ENCODE assay signal across 1 cellular context in genomic region chr12:6937481-6938352, GRCh38.
TF ChIP-seq lines count a peak whose summit lies in the region.

No MANE protein-coding gene starts in this region.

TF ChIP-seq in HEK293, 187 proteins besides CTCF, POLR2A, EP300 and RAD21 (continued from another document and continues in another):
- TF ChIP-seq ZNF600 (tag by site-specific recombination; IDR thresholded peaks at IDR 0.05), result peak; percentile 99
- no peak for TF ChIP-seq GLIS2 (tag by site-specific recombination; IDR thresholded peaks at IDR 0.05)
- TF ChIP-seq ZNF692 (tag by site-specific recombination; IDR thresholded peaks at IDR 0.05), result peak; percentile 82
- peak; percentile 67; the same call in 1 of the 2 replicates for TF ChIP-seq KLF7 (tag by site-specific recombination; IDR thresholded peaks at IDR 0.05; ENCODE audit: borderline replicate concordance)
- TF ChIP-seq ZNF747 (tag by site-specific recombination; IDR thresholded peaks at IDR 0.05), result no peak
- TF ChIP-seq SALL2 (tag by site-specific recombination; IDR thresholded peaks at IDR 0.05; ENCODE audit: borderline replicate concordance), result no peak
- no peak for TF ChIP-seq ZNF704 (tag by site-specific recombination; IDR thresholded peaks at IDR 0.05)
- TF ChIP-seq ZSCAN30 (tag by site-specific recombination; IDR thresholded peaks at IDR 0.05), result peak; percentile 49; the same call in 1 of the 2 replicates
- TF ChIP-seq ZBTB17 (tag by site-specific recombination; IDR thresholded peaks at IDR 0.05), result peak; percentile 97
- 0 out of 2 replicates have a peak, but pooled peaks have one; percentile 11 for TF ChIP-seq ZSCAN4 (tag by site-specific recombination; IDR thresholded peaks at IDR 0.05)
- no peak for TF ChIP-seq GFI1B (tag by site-specific recombination; IDR thresholded peaks at IDR 0.05)
- TF ChIP-seq ZNF629 (tag by site-specific recombination; IDR thresholded peaks at IDR 0.05), result peak; percentile 98
- peak; percentile 60; the same call in 1 of the 2 replicates for TF ChIP-seq WT1 (tag by site-specific recombination; IDR thresholded peaks at IDR 0.05)
- TF ChIP-seq ZBTB1 (tag by site-specific recombination; IDR thresholded peaks at IDR 0.05), result no peak
- no peak for TF ChIP-seq ZNF670 (tag by site-specific recombination; IDR thresholded peaks at IDR 0.05; ENCODE audit: low read depth)
- no peak for TF ChIP-seq SETDB1 (IDR thresholded peaks at IDR 0.05; ENCODE audit: insufficient read length, low read length)
- TF ChIP-seq ZNF768 (tag by site-specific recombination; IDR thresholded peaks at IDR 0.05), result no peak
- TF ChIP-seq ZNF623 (tag by site-specific recombination; IDR thresholded peaks at IDR 0.05), result no peak
- TF ChIP-seq ZBTB7A (tag by site-specific recombination; IDR thresholded peaks at IDR 0.05; ENCODE audit: low read depth), result peak; percentile 55; the same call in 1 of the 2 replicates
- TF ChIP-seq PRDM1 (tag by site-specific recombination; IDR thresholded peaks at IDR 0.05), result peak; percentile 19; the same call in 1 of the 2 replicates
- peak; percentile 47; the same call in 1 of the 2 replicates for TF ChIP-seq PRDM10 (tag by site-specific recombination; IDR thresholded peaks at IDR 0.05)
- no peak for TF ChIP-seq ZNF626 (tag by site-specific recombination; IDR thresholded peaks at IDR 0.05)
- TF ChIP-seq HOXC10 (CRISPR knock-in tag; IDR thresholded peaks at IDR 0.05), result no peak
- TF ChIP-seq ZSCAN18 (tag by site-specific recombination; IDR thresholded peaks at IDR 0.05), result no peak
- TF ChIP-seq ZNF302 (tag by site-specific recombination; IDR thresholded peaks at IDR 0.05; ENCODE audit: low read depth), result no peak
- peak; percentile 96 for TF ChIP-seq IKZF3 (tag by site-specific recombination; IDR thresholded peaks at IDR 0.05)
- no peak for TF ChIP-seq ZNF214 (tag by site-specific recombination; IDR thresholded peaks at IDR 0.05; ENCODE audit: borderline replicate concordance)
- TF ChIP-seq ZNF274 (IDR thresholded peaks at IDR 0.05; ENCODE audit: low read length), result no peak
- no peak for TF ChIP-seq ZNF274 (tag by site-specific recombination; IDR thresholded peaks at IDR 0.05; ENCODE audit: borderline replicate concordance)
- TF ChIP-seq ZNF776 (tag by site-specific recombination; IDR thresholded peaks at IDR 0.05; ENCODE audit: borderline replicate concordance), result no peak
- TF ChIP-seq ZNF426 (tag by site-specific recombination; IDR thresholded peaks at IDR 0.05), result no peak
- no peak for TF ChIP-seq RBAK (tag by site-specific recombination; IDR thresholded peaks at IDR 0.05)
- no peak for TF ChIP-seq ZNF624 (tag by site-specific recombination; IDR thresholded peaks at IDR 0.05)
- no peak for TF ChIP-seq MEIS1 (CRISPR knock-in tag; IDR thresholded peaks at IDR 0.05; ENCODE audit: borderline replicate concordance)
- no peak for TF ChIP-seq ZFP3 (tag by site-specific recombination; IDR thresholded peaks at IDR 0.05; ENCODE audit: low read depth)
- peak; percentile 21; the same call in 1 of the 2 replicates for TF ChIP-seq OSR2 (tag by site-specific recombination; IDR thresholded peaks at IDR 0.05)
- peak; percentile 96 for TF ChIP-seq ZFHX2 (tag by site-specific recombination; conservative IDR thresholded peaks at IDR 0.05)
- TF ChIP-seq ZNF777 (tag by site-specific recombination; IDR thresholded peaks at IDR 0.05; ENCODE audit: borderline replicate concordance), result no peak
- TF ChIP-seq SP7 (tag by site-specific recombination; IDR thresholded peaks at IDR 0.05), result peak; percentile 93
- 0 out of 2 replicates have a peak, but pooled peaks have one; percentile 7 for TF ChIP-seq MYNN (tag by site-specific recombination; IDR thresholded peaks at IDR 0.05; ENCODE audit: borderline replicate concordance)
- TF ChIP-seq MZF1 (tag by site-specific recombination; IDR thresholded peaks at IDR 0.05; ENCODE audit: borderline replicate concordance), result peak; percentile 66; the same call in 1 of the 2 replicates
- 0 out of 2 replicates have a peak, but pooled peaks have one; percentile 11 for TF ChIP-seq YY2 (tag by site-specific recombination; IDR thresholded peaks at IDR 0.05)
- no peak for TF ChIP-seq ZNF548 (tag by site-specific recombination; IDR thresholded peaks at IDR 0.05)
- TF ChIP-seq ZNF223 (tag by site-specific recombination; IDR thresholded peaks at IDR 0.05), result peak; percentile 81
- 0 out of 2 replicates have a peak, but pooled peaks have one; percentile 72 for TF ChIP-seq ZNF324 (tag by site-specific recombination; IDR thresholded peaks at IDR 0.05)
- TF ChIP-seq ZNF664 (tag by site-specific recombination; IDR thresholded peaks at IDR 0.05), result no peak
- TF ChIP-seq ZNF473 (tag by site-specific recombination; IDR thresholded peaks at IDR 0.05), result no peak
- TF ChIP-seq ZBTB49 (tag by site-specific recombination; IDR thresholded peaks at IDR 0.05; ENCODE audit: low read depth), result no peak
- TF ChIP-seq ZNF341 (tag by site-specific recombination; IDR thresholded peaks at IDR 0.05; ENCODE audit: low read depth), result no peak
- peak; percentile 80; the same call in 1 of the 2 replicates for TF ChIP-seq GLI4 (tag by site-specific recombination; IDR thresholded peaks at IDR 0.05)
- peak; percentile 68; the same call in 1 of the 2 replicates for TF ChIP-seq ZNF76 (tag by site-specific recombination; IDR thresholded peaks at IDR 0.05; ENCODE audit: borderline replicate concordance, low read depth)
- peak; percentile 96 for TF ChIP-seq PBX3 (CRISPR knock-in tag; IDR thresholded peaks at IDR 0.05)
- TF ChIP-seq ZNF266 (tag by site-specific recombination; IDR thresholded peaks at IDR 0.05; ENCODE audit: low read depth), result no peak
- TF ChIP-seq ZNF677 (tag by site-specific recombination; IDR thresholded peaks at IDR 0.05), result no peak
- peak; percentile 96 for TF ChIP-seq ZNF2 (tag by site-specific recombination; IDR thresholded peaks at IDR 0.05)
- no peak for TF ChIP-seq ZNF248 (tag by site-specific recombination; IDR thresholded peaks at IDR 0.05)
- TF ChIP-seq ZNF350 (tag by site-specific recombination; IDR thresholded peaks at IDR 0.05), result no peak
- 0 out of 2 replicates have a peak, but pooled peaks have one; percentile 17 for TF ChIP-seq ZSCAN23 (tag by site-specific recombination; IDR thresholded peaks at IDR 0.05)
- TF ChIP-seq ZNF10 (tag by site-specific recombination; IDR thresholded peaks at IDR 0.05), result peak; percentile 65
- peak; percentile 94 for TF ChIP-seq SP2 (tag by site-specific recombination; IDR thresholded peaks at IDR 0.05)
